Comparison of ENCODE assay signal across 17 cellular contexts in genomic region chr6:132749111-132749510, GRCh38. TPM values are rescaled to one million over a fixed set of nuclear protein-coding genes. Genes with fewer than 3 reads are reported as not detected.
DNase-seq lines count a peak whose midpoint lies in the region; ATAC-seq and TF ChIP-seq lines count a peak whose summit lies in the region.
"Had no signal": no experiment of that assay in that cellular context is flagged by ENCODE, and none has a peak within 500 bp of the region (broad histone marks: within the 10 kb centered on the region; RNA-seq: fewer than 3 reads in every experiment).

No MANE protein-coding gene starts in this region.

- no peak overlapping the region for H3K4me2 ChIP-seq in GM23338

- H3K27ac ChIP-seq in GM23338 (ENCODE audit: low read depth), result no peak overlapping the region
- H3K27ac ChIP-seq in coronary artery, result peak overlapping the region in 1 of 2 donors; percentile 38
- H3K27ac ChIP-seq: right atrium auricular region, SJSA1, tibial artery had no signal

- H3F3A ChIP-seq in GM23338 (replicated peaks; ENCODE audit: low read depth), result no peaks in the 10 kb centered on the region

- H3K79me2 ChIP-seq in GM23338 (replicated peaks; ENCODE audit: insufficient read depth), result no peaks in the 10 kb centered on the region

- H3K27me3 ChIP-seq in GM23338 (ENCODE audit: insufficient read depth), result no peaks in the 10 kb centered on the region
- H3K27me3 ChIP-seq: heart right ventricle, right atrium auricular region, SJSA1, tibial artery had no signal

- DNase-seq in AG10803 (ENCODE audit: low read depth) (peak; percentile 50), GM23338 (ENCODE audit: low spot score) (no peak), fibroblast of pulmonary artery (ENCODE audit: low read depth) (peak; percentile 51), cerebellum (ENCODE audit: low spot score) (no peak), coronary artery (ENCODE audit: low spot score) (no peak), NCI-H748 treated with DMSO at 0.1 percent for 48 hours (lab: John Stamatoyannopoulos, UW) (no peak)
- DNase-seq: activated CD4-positive, alpha-beta T cell treated with anti-CD3 and anti-CD28 coated beads for 1 hour; activated naive CD4-positive, alpha-beta T cell; heart right ventricle; Kasumi-1; tibial artery had no signal

- peak overlapping the region; percentile 18; the same call in 1 of the 2 replicates for H3K27ac Mint-ChIP-seq in GM23338
- H3K27ac Mint-ChIP-seq in T-helper 1 cell treated with Interleukin-12 subunit alpha and Interleukin-12 subunit beta and Interleukin-4 antibody, amounts not matched to agents 30 μg/mL and 1 μg/mL, for 36 hours, result peak overlapping the region; percentile 14

- no peaks in the 10 kb centered on the region for H3K27me3 Mint-ChIP-seq in GM23338 (ENCODE audit: insufficient read depth, low read depth, poor library complexity)
- no peaks in the 10 kb centered on the region for H3K27me3 Mint-ChIP-seq in T-helper 1 cell treated with Interleukin-12 subunit alpha and Interleukin-12 subunit beta and Interleukin-4 antibody, amounts not matched to agents 30 μg/mL and 1 μg/mL, for 36 hours (ENCODE audit: low read depth)

- no peaks in the 10 kb centered on the region for H4K20me1 ChIP-seq in GM23338 (replicated peaks; ENCODE audit: insufficient read depth)

- no peak for TF ChIP-seq CTCF in AG10803 (conservative IDR thresholded peaks at IDR 0.05; ENCODE audit: low read length)
- no peak for TF ChIP-seq CTCF in GM23338 (conservative IDR thresholded peaks at IDR 0.05; ENCODE audit: low read depth in 2 of 2)
- no peak for TF ChIP-seq CTCF in fibroblast of pulmonary artery (IDR thresholded peaks at IDR 0.05; ENCODE audit: low read length, missing control alignments)
- no peak for TF ChIP-seq CTCF in coronary artery (IDR thresholded peaks at IDR 0.05)

- no peaks in the 10 kb centered on the region; the same call in 1 of the 2 replicates for H3K9me2 ChIP-seq in GM23338 (ENCODE audit: insufficient read depth)

- no peak overlapping the region; the same call in 1 of the 2 replicates for H2AFZ ChIP-seq in GM23338

- no peak for ATAC-seq in GM23338
- ATAC-seq in HG02763 (IDR thresholded peaks at IDR 0.05; ENCODE audit: unreplicated experiment), result no peak
- ATAC-seq: heart right ventricle had no signal

- no peaks in the 10 kb centered on the region for H3K9me3 Mint-ChIP-seq in GM23338
- no peaks in the 10 kb centered on the region for H3K9me3 Mint-ChIP-seq in T-helper 1 cell treated with Interleukin-12 subunit alpha and Interleukin-12 subunit beta and Interleukin-4 antibody, amounts not matched to agents 30 μg/mL and 1 μg/mL, for 36 hours

- H3K36me3 ChIP-seq in GM23338 (ENCODE audit: insufficient read depth), result no peaks in the 10 kb centered on the region
- H3K36me3 ChIP-seq: HAP-1, right atrium auricular region, SJSA1, tibial artery had no signal

- H3K4me3 Mint-ChIP-seq in GM23338, result no peak overlapping the region
- H3K4me3 Mint-ChIP-seq in T-helper 1 cell treated with Interleukin-12 subunit alpha and Interleukin-12 subunit beta and Interleukin-4 antibody, amounts not matched to agents 30 μg/mL and 1 μg/mL, for 36 hours, result no peak overlapping the region

- H3K4me1 Mint-ChIP-seq in GM23338, result no peaks in the 10 kb centered on the region
- peaks cover 22% of the 10 kb centered on the region for H3K4me1 Mint-ChIP-seq in T-helper 1 cell treated with Interleukin-12 subunit alpha and Interleukin-12 subunit beta and Interleukin-4 antibody, amounts not matched to agents 30 μg/mL and 1 μg/mL, for 36 hours (ENCODE audit: low read depth)

- H3K36me3 Mint-ChIP-seq in GM23338 (ENCODE audit: low read depth), result no peaks in the 10 kb centered on the region
- H3K36me3 Mint-ChIP-seq in T-helper 1 cell treated with Interleukin-12 subunit alpha and Interleukin-12 subunit beta and Interleukin-4 antibody, amounts not matched to agents 30 μg/mL and 1 μg/mL, for 36 hours (ENCODE audit: low read depth), result peaks cover 18% of the 10 kb centered on the region

- H3K4me1 ChIP-seq in GM23338 (ENCODE audit: insufficient read depth), result no peaks in the 10 kb centered on the region
- H3K4me1 ChIP-seq: HAP-1, right atrium auricular region, SJSA1, tibial artery had no signal

- H3K4me3 ChIP-seq in AG10803 (ENCODE audit: low read length), result no peak overlapping the region
- no peak overlapping the region for H3K4me3 ChIP-seq in GM23338
- no peak overlapping the region for H3K4me3 ChIP-seq in fibroblast of pulmonary artery (replicated peaks; ENCODE audit: low read depth, low read length)
- no peak overlapping the region for H3K4me3 ChIP-seq in coronary artery
- H3K4me3 ChIP-seq: HAP-1, heart right ventricle, right atrium auricular region, SJSA1, tibial artery had no signal

TF ChIP-seq in GM23338, 12 proteins besides CTCF, POLR2A, EP300 and RAD21 (continues in another document):
- TF ChIP-seq JUNB (IDR thresholded peaks at IDR 0.05; ENCODE audit: unreplicated experiment), result no peak
- TF ChIP-seq ZNF114 (CRISPR knock-in tag; IDR thresholded peaks at IDR 0.05), result no peak
- no peak for TF ChIP-seq CREB1 (CRISPR knock-in tag; IDR thresholded peaks at IDR 0.05; ENCODE audit: low read depth)
- TF ChIP-seq EZH2 (IDR thresholded peaks at IDR 0.05; ENCODE audit: low read depth, unreplicated experiment), result no peak
- TF ChIP-seq ETS1 (IDR thresholded peaks at IDR 0.05), result no peak
- no peak for TF ChIP-seq REST (IDR thresholded peaks at IDR 0.05; ENCODE audit: unreplicated experiment)
- no peak for TF ChIP-seq EZH2phosphoT487 (IDR thresholded peaks at IDR 0.05; ENCODE audit: unreplicated experiment)
- TF ChIP-seq ZNF331 (CRISPR knock-in tag; IDR thresholded peaks at IDR 0.05; ENCODE audit: low read depth), result no peak

RNA-seq across cellular contexts. Expression of gene VNN2, which starts 8.6 kb away (rescaled TPM):
- not detected in 2 replicates for total RNA-seq in GM23338 (2014; rRNA removed; shearing (Covaris generic))
- not detected in 2 replicates for polyA plus RNA-seq in GM23338 (2016; fragmentation: Nextera tagmentation; extraction: Ambion mirVana)
- total RNA-seq in cerebellum, result 0.27 TPM
- polyA plus RNA-seq: BJ had no signal

RNA-seq across cellular contexts. Expression of gene VNN1, which starts 35.3 kb away (rescaled TPM):
- total RNA-seq in GM23338 (2014; rRNA removed; shearing (Covaris generic)), result not detected in 2 replicates
- not detected in 2 replicates for polyA plus RNA-seq in GM23338 (2016; fragmentation: Nextera tagmentation; extraction: Ambion mirVana)
- 0.09 TPM for total RNA-seq in cerebellum
- total RNA-seq: SJSA1 had no signal
- polyA plus RNA-seq: BJ had no signal

RNA-seq across cellular contexts. Expression of gene SLC18B1, which starts 49.3 kb away (rescaled TPM):
- total RNA-seq in GM23338 (2014; rRNA removed; shearing (Covaris generic)), result 37.4 and 38.8 TPM in 2 replicates
- polyA plus RNA-seq in GM23338 (2016; fragmentation: Nextera tagmentation; extraction: Ambion mirVana), result 22.0 and 26.4 TPM in 2 replicates
- 18.2 TPM for total RNA-seq in cerebellum

Comparison
In these comparisons a context has a peak if more than half of its experiments do, and no peak if none do; other contexts are left out.
1. DNase-seq: peak in AG10803 (single experiment) and fibroblast of pulmonary artery (single experiment); none in GM23338 (single experiment), cerebellum (single experiment), coronary artery (single experiment) and NCI-H748 treated with DMSO at 0.1 percent for 48 hours (single experiment).